13 cellular contexts compared by ENCODE assay signal in the genomic region with DNA sequence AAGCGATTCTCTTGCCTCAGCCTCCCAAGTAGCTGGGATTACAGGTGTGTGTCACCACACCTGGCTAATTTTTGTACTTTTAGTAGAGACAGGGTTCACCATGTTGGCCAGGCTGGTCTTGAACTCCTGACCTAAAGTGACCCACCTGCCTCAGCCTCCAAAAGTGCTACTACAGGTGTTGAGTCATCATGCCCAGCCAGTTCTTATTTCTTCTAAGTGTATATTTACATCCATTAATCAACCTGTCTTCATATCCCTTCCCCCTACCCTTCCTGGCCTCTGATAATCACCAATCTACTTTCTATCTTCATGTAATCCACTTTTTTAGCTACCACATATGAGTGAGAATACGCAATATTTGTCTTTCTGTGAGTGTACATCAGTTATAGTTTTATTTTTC. TPM values are rescaled to one million over a fixed set of nuclear protein-coding genes. Genes with fewer than 3 reads are reported as not detected.
"Had no signal": no experiment of that assay in that cellular context is flagged by ENCODE, and none has a peak within 500 bp of the region (broad histone marks: within the 10 kb centered on the region; RNA-seq: fewer than 3 reads in every experiment).

No MANE protein-coding gene starts in this region.

RNA-seq across cellular contexts. Expression of a gene that starts 42.4 kb away (rescaled TPM):
- total RNA-seq: activated B cell treated with CpG ODN at 0.5 μM for 24 hours; activated CD4-positive, alpha-beta T cell treated with anti-CD3 and anti-CD28 coated beads, Interleukin-2, amount 10 ng/mL, durations not matched to agents 7 days and 5 days; activated CD8-positive, alpha-beta memory T cell treated with anti-CD3 and anti-CD28 coated beads for 36 hours; activated CD8-positive, alpha-beta T cell treated with anti-CD3 and anti-CD28 coated beads for 36 hours; activated T-cell treated with anti-CD3 and anti-CD28 coated beads, Interleukin-2, amount 50 U/mL, for 4 hours; activated T-helper 2 cell treated with anti-CD3 and anti-CD28 coated beads, Interferon-gamma antibody, Interleukin-2, Interleukin-4, amounts not matched to agents 10 μg/mL and 5 μg/mL and 100 μg/mL, durations not matched to agents 14 hours and 24 hours and 36 hours; adrenal gland; aorta; astrocyte; body of pancreas; cardiac septum; cerebellum had no signal

RNA-seq across cellular contexts. Expression of a gene that starts 53.7 kb away (rescaled TPM):
- total RNA-seq: activated B cell treated with CpG ODN at 0.5 μM for 24 hours; activated CD4-positive, alpha-beta T cell treated with anti-CD3 and anti-CD28 coated beads, Interleukin-2, amount 10 ng/mL, durations not matched to agents 7 days and 5 days; activated CD8-positive, alpha-beta memory T cell treated with anti-CD3 and anti-CD28 coated beads for 36 hours; activated CD8-positive, alpha-beta T cell treated with anti-CD3 and anti-CD28 coated beads for 36 hours; activated T-cell treated with anti-CD3 and anti-CD28 coated beads, Interleukin-2, amount 50 U/mL, for 4 hours; activated T-helper 2 cell treated with anti-CD3 and anti-CD28 coated beads, Interferon-gamma antibody, Interleukin-2, Interleukin-4, amounts not matched to agents 10 μg/mL and 5 μg/mL and 100 μg/mL, durations not matched to agents 14 hours and 24 hours and 36 hours; adrenal gland; aorta; astrocyte; body of pancreas; breast epithelium; cardiac septum; cerebellum had no signal
- polyA plus RNA-seq: adrenal gland had no signal
